Comparison of ENCODE assay signal across 8 cellular contexts in the genomic region with DNA sequence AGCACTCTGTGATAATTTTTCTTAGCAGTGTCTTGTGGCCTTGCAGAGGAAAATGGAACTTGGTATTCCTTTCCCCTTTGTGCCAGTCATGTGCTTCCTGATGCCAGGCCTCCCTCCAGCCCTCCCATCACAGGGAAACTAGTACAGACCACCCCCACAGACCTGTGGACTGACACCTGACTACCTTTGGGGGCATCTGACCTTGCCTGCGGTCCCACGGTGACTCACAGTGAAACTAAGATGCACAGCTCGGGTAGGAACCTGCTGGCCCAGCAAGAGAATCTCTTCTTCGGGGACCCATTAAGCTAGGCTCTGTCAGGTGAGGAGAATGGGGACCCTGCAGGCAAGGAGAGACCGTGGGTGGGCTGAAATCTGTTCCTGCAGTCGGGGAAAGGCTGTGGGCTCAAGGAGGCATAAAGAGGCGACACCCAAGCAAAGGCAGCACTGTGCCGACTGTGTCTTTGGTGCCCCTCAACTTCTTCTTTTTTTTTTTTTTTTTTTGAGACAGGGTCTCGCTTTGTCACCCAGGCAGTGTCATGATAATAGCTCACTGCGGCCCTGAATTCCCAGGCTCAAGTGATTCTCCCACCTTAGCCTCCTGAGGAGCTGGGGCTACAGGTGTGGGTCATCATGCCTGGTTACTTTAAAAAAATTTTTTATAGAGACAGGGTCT. TPM values are rescaled to one million over a fixed set of nuclear protein-coding genes. Genes with fewer than 3 reads are reported as not detected.
A peak's percentile ranks its signal among the peaks of the same experiment; 100 is the strongest.
DNase-seq lines count a peak whose midpoint lies in the region; ATAC-seq, FAIRE-seq and TF ChIP-seq lines count a peak whose summit lies in the region.

No MANE protein-coding gene starts in this region.

- H3K4me2 ChIP-seq in mammary epithelial cell (ENCODE audit: insufficient read depth, low read depth, low read length) = no peak overlapping the region
- no peak overlapping the region for H3K4me2 ChIP-seq in mesendoderm (ENCODE audit: low read length)

- no peaks in the 10 kb centered on the region for H4K20me1 ChIP-seq in mammary epithelial cell (ENCODE audit: insufficient read depth, low read length)

- CTCF ChIA-PET in mammary epithelial cell (lab: Charles Lee; ENCODE audit: low non-redundant PET) = interaction anchor here (0.6 kb wide), 1 partner anchor 19 kb away, joined by 3 read pairs; no protein-coding TSS in a partner anchor

- H3K9me3 ChIP-seq in mammary epithelial cell (replicated peaks; ENCODE audit: insufficient read depth, low read length) (no peaks in the 10 kb centered on the region), small intestine (ENCODE audit: control insufficient read depth, low read depth) (no peaks in the 10 kb centered on the region)

- no peak overlapping the region for H3K4ac ChIP-seq in mesendoderm (ENCODE audit: low read depth, low read length)

- H2BK120ac ChIP-seq in mesendoderm (ENCODE audit: low read depth, low read length) = no peak overlapping the region

- H3K23ac ChIP-seq in mesendoderm (ENCODE audit: low read length) = no peak overlapping the region

- peak overlapping the region; percentile 64 for H3K27ac ChIP-seq in mammary epithelial cell (ENCODE audit: insufficient read depth, low read depth, low read length)
- H3K27ac ChIP-seq in small intestine (ENCODE audit: low read depth in 1 of 2, low read length in 1 of 2) = peak overlapping the region; percentile 44 to 90
- H3K27ac ChIP-seq in mesendoderm (ENCODE audit: low read depth, low read length) = no peak overlapping the region

- H4K5ac ChIP-seq in mesendoderm (ENCODE audit: low read length) = no peak overlapping the region

- H2BK15ac ChIP-seq in mesendoderm (replicated peaks; ENCODE audit: low read depth) = no peak overlapping the region

- H4K8ac ChIP-seq in mesendoderm (ENCODE audit: low read depth, low read length) = no peak overlapping the region

- WGBS in mammary epithelial cell (ENCODE audit: low coverage, missing lambda C conversion rate) = 85% methylated on average over 8 of the region's 10 CpGs
- 69 to 86% (median 76%) methylated on average over 10 of the region's 10 CpGs for WGBS in small intestine, 3 donors
- WGBS in mesendoderm (ENCODE audit: extremely low coverage, insufficient coverage, low lambda C conversion rate) = no CpG with 5 or more reads among the region's 10 CpGs

- H3K79me1 ChIP-seq in mesendoderm (ENCODE audit: low read length) = no peaks in the 10 kb centered on the region

- H3K27me3 ChIP-seq in mammary epithelial cell (ENCODE audit: insufficient read depth, low read length) (no peaks in the 10 kb centered on the region), small intestine (ENCODE audit: control insufficient read depth in 2 of 2, insufficient read depth in 2 of 2, low read length in 2 of 2) (no peaks in the 10 kb centered on the region), mesendoderm (ENCODE audit: insufficient read depth, low read length, poor library complexity) (no peaks in the 10 kb centered on the region)

- in situ Hi-C loops in mammary epithelial cell (cut with MboI; ENCODE audit: low sequenced_read_pairs in 2 of 2) = no loop called here

- H3K4me1 ChIP-seq in mammary epithelial cell (ENCODE audit: insufficient read depth, low read length) (peaks cover 40% of the 10 kb centered on the region), small intestine (ENCODE audit: control insufficient read depth in 2 of 2, insufficient read depth in 1 of 2, low read depth in 1 of 2, low read length in 1 of 2) (peaks cover 0 to 9% of the 10 kb centered on the region in 2 donors), mesendoderm (ENCODE audit: control insufficient read depth, low read depth, low read length) (no peaks in the 10 kb centered on the region)

- intact Hi-C loops in mammary epithelial cell (cut with micrococcal nuclease) = no loop called here

- no peak overlapping the region for H3K9ac ChIP-seq in mammary epithelial cell (ENCODE audit: insufficient read depth, low read length)
- H3K9ac ChIP-seq in mesendoderm (ENCODE audit: low read length) = no peak overlapping the region

- H2BK5ac ChIP-seq in mesendoderm (ENCODE audit: low read length) = no peak overlapping the region

- H3K79me2 ChIP-seq in mammary epithelial cell (ENCODE audit: insufficient read depth, low read length) (no peaks in the 10 kb centered on the region), mesendoderm (ENCODE audit: control insufficient read depth, insufficient read depth, low read length) (no peaks in the 10 kb centered on the region)

- no peak overlapping the region for H3K56ac ChIP-seq in mesendoderm (ENCODE audit: low read length)

- ATAC-seq in GM18907 (IDR thresholded peaks at IDR 0.05; ENCODE audit: unreplicated experiment) (peak; percentile 63), HG02885 (IDR thresholded peaks at IDR 0.05; ENCODE audit: poor library complexity, unreplicated experiment) (peak; percentile 73)

- no peaks in the 10 kb centered on the region for H3K36me3 ChIP-seq in mammary epithelial cell (ENCODE audit: insufficient read depth, low read length)
- H3K36me3 ChIP-seq in small intestine (ENCODE audit: control insufficient read depth in 2 of 2, insufficient read depth in 2 of 2, low read length in 2 of 2) = no peaks in the 10 kb centered on the region
- no peaks in the 10 kb centered on the region for H3K36me3 ChIP-seq in mesendoderm (ENCODE audit: control insufficient read depth, insufficient read depth, low read length)

- H2AFZ ChIP-seq in mammary epithelial cell (ENCODE audit: low read depth, low read length) = no peak overlapping the region

- H3K4me3 ChIP-seq in mammary epithelial cell (replicated peaks in 1 of 3; ENCODE audit: insufficient read depth in 1 of 3, low read depth in 2 of 3, low read length in 3 of 3) (no peak overlapping the region), small intestine (ENCODE audit: low read depth in 1 of 2, low read length in 2 of 2) (no peak overlapping the region), mesendoderm (ENCODE audit: low read length) (no peak overlapping the region)

- dilution Hi-C loops in mammary epithelial cell (cut with HindIII; ENCODE audit: low sequenced_read_pairs) = no loop called here

- BruUV-seq in mammary epithelial cell (replicated peaks; lab: Mats Ljungman, UMichigan) = no TSS peak

- DNase-seq in mammary epithelial cell (peak; percentile 64), small intestine (no peak), mesendoderm (no peak), dedifferentiated amniotic fluid mesenchymal stem cell (ENCODE audit: extremely low spot score) (no peak), SW480 (ENCODE audit: low spot score) (no peak)
- no peak for DNase-seq in activated naive CD4-positive, alpha-beta T cell treated with anti-CD3 and anti-CD28 coated beads, Interleukin-2, amount 50 U/mL, for 16 hours

- no peak overlapping the region for H2AK5ac ChIP-seq in mesendoderm (ENCODE audit: low read length)

- no peak for TF ChIP-seq CTCF in mammary epithelial cell (conservative IDR thresholded peaks at IDR 0.05 in 1 of 2, IDR thresholded peaks at IDR 0.05 in 1 of 2; ENCODE audit: extremely low read depth in 1 of 2, insufficient read depth in 1 of 2, low read depth in 1 of 2, low read length in 2 of 2)

- no peak for FAIRE-seq in small intestine (lab: Jason Lieb, UNC)

- H3K18ac ChIP-seq in mesendoderm (ENCODE audit: low read length) = no peak overlapping the region

RNA-seq across cellular contexts. Expression of gene PEX26, which starts 20.9 kb away (rescaled TPM):
- total RNA-seq in mammary epithelial cell = 10 to 100 TPM; 26.5 to 35.1 TPM
- 20.1 TPM for polyA plus RNA-seq in mammary epithelial cell
- 62.6 TPM for polyA minus RNA-seq in mammary epithelial cell
- polyA plus RNA-seq in small intestine = 10 to 100 TPM; 23.2 to 48.0 (median 28.0) TPM
- 35.2 TPM for polyA plus RNA-seq in mesendoderm (2013, experiment 1 of 2)
- polyA plus RNA-seq in mesendoderm (2013, experiment 2 of 2) = 34.7 TPM

RNA-seq across cellular contexts. Expression of gene MICAL3, which starts 32.6 kb away (rescaled TPM):
- 100 to 1,000 TPM in 1 of 2 donors, 10 to 100 TPM in 1; 67.2 to 102 TPM for total RNA-seq in mammary epithelial cell
- polyA plus RNA-seq in mammary epithelial cell (31.3 TPM), small intestine (10 to 100 TPM in 1 of 3 donors, 1 to 10 TPM in 2; 3.2 to 15.3 (median 4.7) TPM)
- polyA minus RNA-seq in mammary epithelial cell = 110 TPM
- 17.7 TPM for polyA plus RNA-seq in mesendoderm (2013, experiment 1 of 2)
- 18.7 TPM for polyA plus RNA-seq in mesendoderm (2013, experiment 2 of 2)

RNA-seq across cellular contexts. Expression of gene TUBA8, which starts 53.7 kb away (rescaled TPM):
- under 1 TPM; 0.19 to 0.33 TPM for total RNA-seq in mammary epithelial cell
- 0.65 TPM for polyA plus RNA-seq in mammary epithelial cell
- polyA minus RNA-seq in mammary epithelial cell = not detected
- polyA plus RNA-seq in small intestine = 1 to 10 TPM; 4.4 to 5.8 (median 4.6) TPM
- polyA plus RNA-seq in mesendoderm (2013, experiment 1 of 2) = 0.91 TPM
- polyA plus RNA-seq in mesendoderm (2013, experiment 2 of 2) = 0.97 TPM
